In genomic region chr18:77095356-77096030, GRCh38 we compare ENCODE assay signal across 11 cellular contexts. TPM values are rescaled to one million over a fixed set of nuclear protein-coding genes. Genes with fewer than 3 reads are reported as not detected.
DNase-seq lines count a peak whose midpoint lies in the region; ATAC-seq lines count a peak whose summit lies in the region.
"Had no signal": no experiment of that assay in that cellular context is flagged by ENCODE, and none has a peak within 500 bp of the region (broad histone marks: within the 10 kb centered on the region; RNA-seq: fewer than 3 reads in every experiment).

No MANE protein-coding gene starts in this region.

- no peak overlapping the region for H3K27ac ChIP-seq in mesenchymal stem cell (ENCODE audit: low read length, poor library complexity, severe bottlenecking)
- H3K27ac ChIP-seq: C4-2B had no signal

- CTCF ChIA-PET in activated CD4-positive, alpha-beta memory T cell treated with anti-CD3 and anti-CD28 coated beads for 36 hours (lab: Charles Lee): interaction anchor here (1.2 kb wide), 1 partner anchor 12 kb away, joined by 3 read pairs; no protein-coding TSS in a partner anchor

- H3K9ac ChIP-seq in mesenchymal stem cell (ENCODE audit: low read length): no peak overlapping the region

- 83% methylated on average over 11 of the region's 12 CpGs for WGBS in mesenchymal stem cell

- no peak for DNase-seq in stimulated activated naive CD8-positive, alpha-beta T cell treated with anti-CD3 and anti-CD28 coated beads, Interleukin-15, Interleukin-2, amounts not matched to agents 100 U/mL and 50 U/mL, for 24 hours
- peak; percentile 7 for DNase-seq in activated CD4-positive, alpha-beta memory T cell treated with anti-CD3 and anti-CD28 coated beads for 36 hours
- no peak for DNase-seq in mesenchymal stem cell
- DNase-seq in NCI-H187 (lab: John Stamatoyannopoulos, UW): no peak
- no peak for DNase-seq in NCI-H446 (lab: John Stamatoyannopoulos, UW)
- DNase-seq in NCI-H524 (lab: John Stamatoyannopoulos, UW): no peak
- DNase-seq in dermis blood vessel endothelial cell: no peak
- DNase-seq: cerebellar nuclear complex, NCI-H1694 had no signal

- H3K4me2 ChIP-seq in mesenchymal stem cell (ENCODE audit: low read length, poor library complexity, severe bottlenecking): no peak overlapping the region

- peak overlapping the region; percentile 32 for H2AFZ ChIP-seq in mesenchymal stem cell (ENCODE audit: low read depth, low read length)

- intact Hi-C loops in activated CD4-positive, alpha-beta memory T cell treated with anti-CD3 and anti-CD28 coated beads for 36 hours (cut with micrococcal nuclease): no loop called here

- H4K91ac ChIP-seq in mesenchymal stem cell (ENCODE audit: low read length): peak overlapping the region; percentile 22

- H2BK120ac ChIP-seq in mesenchymal stem cell (ENCODE audit: low read depth, low read length): no peak overlapping the region

- no peaks in the 10 kb centered on the region for H3K27me3 Mint-ChIP-seq in stimulated activated naive CD8-positive, alpha-beta T cell treated with anti-CD3 and anti-CD28 coated beads, Interleukin-15, Interleukin-2, amounts not matched to agents 100 ng/mL and 50 ng/mL, for 24 hours
- H3K27me3 Mint-ChIP-seq in activated CD4-positive, alpha-beta memory T cell treated with anti-CD3 and anti-CD28 coated beads for 36 hours: no peaks in the 10 kb centered on the region

- no peak overlapping the region for H3K14ac ChIP-seq in mesenchymal stem cell (ENCODE audit: low read length in 2 of 2)

- POLR2A ChIA-PET in activated CD4-positive, alpha-beta memory T cell treated with anti-CD3 and anti-CD28 coated beads for 36 hours (lab: Charles Lee): no interaction called here

- H4K8ac ChIP-seq in mesenchymal stem cell (ENCODE audit: low read length): no peak overlapping the region

- H3K27me3 ChIP-seq in mesenchymal stem cell (ENCODE audit: control insufficient read depth in 1 of 2, insufficient read depth in 1 of 2, low read length in 2 of 2): no peaks in the 10 kb centered on the region

- no peaks in the 10 kb centered on the region for H3K9me3 ChIP-seq in mesenchymal stem cell (ENCODE audit: control insufficient read depth, low read length)

- peak overlapping the region; percentile 69 for H2AK5ac ChIP-seq in mesenchymal stem cell (ENCODE audit: low read length, severe bottlenecking)

- no peak overlapping the region for H2BK15ac ChIP-seq in mesenchymal stem cell (ENCODE audit: low read depth, poor library complexity, severe bottlenecking)

- no peak for ATAC-seq in stimulated activated naive CD8-positive, alpha-beta T cell treated with anti-CD3 and anti-CD28 coated beads, Interleukin-15, Interleukin-2, amounts not matched to agents 100 U/mL and 50 U/mL, for 24 hours

- H3K4me1 Mint-ChIP-seq in stimulated activated naive CD8-positive, alpha-beta T cell treated with anti-CD3 and anti-CD28 coated beads, Interleukin-15, Interleukin-2, amounts not matched to agents 100 ng/mL and 50 ng/mL, for 24 hours (ENCODE audit: low read depth): peaks cover 79% of the 10 kb centered on the region
- peaks cover 82% of the 10 kb centered on the region for H3K4me1 Mint-ChIP-seq in activated CD4-positive, alpha-beta memory T cell treated with anti-CD3 and anti-CD28 coated beads for 36 hours (ENCODE audit: low read depth)

- H3K9me3 Mint-ChIP-seq in stimulated activated naive CD8-positive, alpha-beta T cell treated with anti-CD3 and anti-CD28 coated beads, Interleukin-15, Interleukin-2, amounts not matched to agents 100 ng/mL and 50 ng/mL, for 24 hours: no peaks in the 10 kb centered on the region
- H3K9me3 Mint-ChIP-seq in activated CD4-positive, alpha-beta memory T cell treated with anti-CD3 and anti-CD28 coated beads for 36 hours: no peaks in the 10 kb centered on the region

- H2BK12ac ChIP-seq in mesenchymal stem cell (ENCODE audit: low read length in 2 of 2): peak overlapping the region in 1 of 2 experiments; percentile 42

- H3K27ac Mint-ChIP-seq in stimulated activated naive CD8-positive, alpha-beta T cell treated with anti-CD3 and anti-CD28 coated beads, Interleukin-15, Interleukin-2, amounts not matched to agents 100 ng/mL and 50 ng/mL, for 24 hours: peak overlapping the region; percentile 58
- H3K27ac Mint-ChIP-seq in activated CD4-positive, alpha-beta memory T cell treated with anti-CD3 and anti-CD28 coated beads for 36 hours: peak overlapping the region; percentile 59

- no peak overlapping the region for H3K4me3 Mint-ChIP-seq in stimulated activated naive CD8-positive, alpha-beta T cell treated with anti-CD3 and anti-CD28 coated beads, Interleukin-15, Interleukin-2, amounts not matched to agents 100 ng/mL and 50 ng/mL, for 24 hours
- H3K4me3 Mint-ChIP-seq in activated CD4-positive, alpha-beta memory T cell treated with anti-CD3 and anti-CD28 coated beads for 36 hours: no peak overlapping the region

- peaks cover 49% of the 10 kb centered on the region for H3K36me3 Mint-ChIP-seq in stimulated activated naive CD8-positive, alpha-beta T cell treated with anti-CD3 and anti-CD28 coated beads, Interleukin-15, Interleukin-2, amounts not matched to agents 100 ng/mL and 50 ng/mL, for 24 hours (ENCODE audit: low read depth)
- peaks cover 45% of the 10 kb centered on the region for H3K36me3 Mint-ChIP-seq in activated CD4-positive, alpha-beta memory T cell treated with anti-CD3 and anti-CD28 coated beads for 36 hours

- H3K4ac ChIP-seq in mesenchymal stem cell (ENCODE audit: low read depth in 1 of 2, low read length in 2 of 2): peak overlapping the region in 1 of 2 experiments; percentile 26

- peaks cover 35% of the 10 kb centered on the region for H3K4me1 ChIP-seq in mesenchymal stem cell (ENCODE audit: control insufficient read depth, insufficient read depth, low read depth, low read length)

- no peak overlapping the region for H3K4me3 ChIP-seq in mesenchymal stem cell (ENCODE audit: insufficient read depth in 1 of 2, low read depth in 1 of 2, low read length in 2 of 2)

- peaks cover 13 to 24% of the 10 kb centered on the region in 2 experiments for H3K36me3 ChIP-seq in mesenchymal stem cell (ENCODE audit: control insufficient read depth in 1 of 2, insufficient read depth in 2 of 2, low read depth in 1 of 2, low read length in 2 of 2)

- no peak overlapping the region for H3K23ac ChIP-seq in mesenchymal stem cell (ENCODE audit: low read length in 2 of 2)

- peak overlapping the region in 1 of 2 experiments; percentile 34 for H3K18ac ChIP-seq in mesenchymal stem cell (ENCODE audit: low read depth in 1 of 2, low read length in 2 of 2)

- peaks cover 29% of the 10 kb centered on the region for H3K79me1 ChIP-seq in mesenchymal stem cell (replicated peaks; ENCODE audit: low read length, poor library complexity, severe bottlenecking)

- H2BK5ac ChIP-seq in mesenchymal stem cell (ENCODE audit: low read depth, low read length, poor library complexity, severe bottlenecking): no peak overlapping the region

RNA-seq across cellular contexts. Expression of gene MBP, which starts 37.1 kb away (rescaled TPM):
- total RNA-seq in activated CD4-positive, alpha-beta memory T cell treated with anti-CD3 and anti-CD28 coated beads for 36 hours: 10 to 100 TPM; 38.9 to 40.4 TPM
- 7.6 TPM for polyA plus RNA-seq in mesenchymal stem cell (2013, experiment 1 of 2)
- polyA plus RNA-seq in mesenchymal stem cell (2013, experiment 2 of 2): 8.8 TPM
- 5.6 and 6.3 TPM in 2 replicates for total RNA-seq in dermis blood vessel endothelial cell
